27 cellular contexts compared by ENCODE assay signal in the genomic region with DNA sequence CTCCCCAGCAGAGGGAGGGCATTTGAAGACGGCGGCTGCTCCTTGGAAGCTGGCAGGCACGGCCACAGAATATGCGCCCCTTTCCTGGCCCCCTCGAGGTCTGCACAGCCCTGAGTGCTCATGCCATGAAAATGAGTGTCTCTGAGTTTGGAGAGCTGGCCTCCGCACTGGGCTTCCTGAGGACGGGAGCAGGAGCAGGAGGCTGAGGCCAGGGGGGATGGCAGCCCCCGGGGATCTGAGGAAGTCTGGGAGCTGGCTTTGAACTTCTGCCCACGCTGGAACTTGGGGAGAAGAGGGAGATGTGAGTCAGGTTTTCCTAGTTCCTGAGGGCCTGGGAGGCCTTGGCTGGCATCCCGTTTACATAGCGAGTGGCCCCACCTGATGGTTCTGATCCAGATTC. TPM values are rescaled to one million over a fixed set of nuclear protein-coding genes. Genes with fewer than 3 reads are reported as not detected.
DNase-seq lines count a peak whose midpoint lies in the region; ATAC-seq, FAIRE-seq and TF ChIP-seq lines count a peak whose summit lies in the region.
"Had no signal": no experiment of that assay in that cellular context is flagged by ENCODE, and none has a peak within 500 bp of the region (broad histone marks: within the 10 kb centered on the region; RNA-seq: fewer than 3 reads in every experiment).

No MANE protein-coding gene starts in this region.

- no peak overlapping the region for H3K4me2 ChIP-seq in OCI-LY7 (ENCODE audit: low read length)
- H3K4me2 ChIP-seq: A549, KMS-11 had no signal

- no peak overlapping the region for H3K27ac ChIP-seq in OCI-LY7 (ENCODE audit: low read depth, low read length, poor library complexity, severe bottlenecking)
- H3K27ac ChIP-seq: A549, heart right ventricle, KMS-11, ovary, right lobe of liver, transverse colon had no signal

- in situ Hi-C loops in ACHN (cut with HindIII; ENCODE audit: low pct_ligation_motif_present, low pct_unique_long_range_greater_than_20kb, low sequenced_read_pairs) = no loop called here

- H4K20me1 ChIP-seq in OCI-LY7 (ENCODE audit: insufficient read depth, low read length) = no peaks in the 10 kb centered on the region

- BruUV-seq in OCI-LY7 (replicated peaks; lab: Mats Ljungman, UMichigan) = no TSS peak

- no peak for TF ChIP-seq CTCF in bronchial epithelial cell (IDR thresholded peaks at IDR 0.05; ENCODE audit: insufficient read depth, low read length, severe bottlenecking)
- TF ChIP-seq CTCF in omental fat pad (IDR thresholded peaks at IDR 0.05) = no peak
- TF ChIP-seq CTCF in OCI-LY7 (conservative IDR thresholded peaks at IDR 0.05; ENCODE audit: low read length) = no peak

- no peaks in the 10 kb centered on the region for H3K9me2 ChIP-seq in OCI-LY7 (ENCODE audit: insufficient read depth, low read length)

- H3K27me3 ChIP-seq in bronchial epithelial cell (ENCODE audit: control insufficient read depth, insufficient read depth, low read length) = no peaks in the 10 kb centered on the region
- H3K27me3 ChIP-seq: heart right ventricle, ovary, right lobe of liver, transverse colon had no signal

- peak; percentile 39 for ATAC-seq in omental fat pad (ENCODE audit: low FRiP score)
- ATAC-seq: A549; right lobe of liver; stimulated activated naive CD8-positive, alpha-beta T cell treated with anti-CD3 and anti-CD28 coated beads, Interleukin-15, Interleukin-2, amounts not matched to agents 100 U/mL and 50 U/mL, for 24 hours; WTC11 had no signal

- CTCF ChIA-PET in OCI-LY7 (lab: Charles Lee; ENCODE audit: unreplicated experiment) = no interaction called here

- H2AFZ ChIP-seq in OCI-LY7 (ENCODE audit: low read length) = no peak overlapping the region

- H3K4me1 ChIP-seq in OCI-LY7 (ENCODE audit: insufficient read depth, low read length, poor library complexity, severe bottlenecking) = no peaks in the 10 kb centered on the region
- H3K4me1 ChIP-seq: heart right ventricle, right lobe of liver, transverse colon had no signal

- H3K36me3 ChIP-seq in bronchial epithelial cell (ENCODE audit: control insufficient read depth, insufficient read depth, low read length) = no peaks in the 10 kb centered on the region
- peaks cover 51% of the 10 kb centered on the region for H3K36me3 ChIP-seq in OCI-LY7 (ENCODE audit: insufficient read depth, low read length)
- H3K36me3 ChIP-seq: heart right ventricle, ovary, right lobe of liver, transverse colon had no signal

- H3K4me3 ChIP-seq in bronchial epithelial cell (ENCODE audit: low read depth, low read length) (no peak overlapping the region), OCI-LY7 (ENCODE audit: low read depth, low read length, poor library complexity, severe bottlenecking) (no peak overlapping the region)
- H3K4me3 ChIP-seq: A549, heart right ventricle, lung, ovary, right lobe of liver, transverse colon had no signal

- POLR2A ChIA-PET in OCI-LY7 (lab: Charles Lee) = interaction anchor here (1.1 kb wide), 1 partner anchor 84 kb away, joined by 3 read pairs; no protein-coding TSS in a partner anchor

- H3K9me3 ChIP-seq in OCI-LY7 (ENCODE audit: low read length) = no peaks in the 10 kb centered on the region
- H3K9me3 ChIP-seq: A549, heart right ventricle, ovary, right lobe of liver, transverse colon had no signal

- DNase-seq in ACHN (peak; percentile 6), M059J (ENCODE audit: low read depth) (peak; percentile 82), bronchial epithelial cell (ENCODE audit: low read depth) (no peak), omental fat pad (ENCODE audit: low spot score) (no peak), GM19240 (ENCODE audit: insufficient read length, low spot score) (no peak), OCI-LY7 (ENCODE audit: low spot score) (no peak), KG1 (lab: John Stamatoyannopoulos, UW) (no peak)
- DNase-seq in stimulated activated naive CD4-positive, alpha-beta T cell (lab: John Stamatoyannopoulos, UW) = no peak
- DNase-seq: activated CD4-positive, alpha-beta memory T cell treated with anti-CD3 and anti-CD28 coated beads, Interleukin-2, amount 10 ng/mL, durations not matched to agents 7 days and 5 days; activated naive CD4-positive, alpha-beta T cell; DMS 273 treated with DMSO at 0.1 percent for 48 hours; effector memory CD4-positive, alpha-beta T cell; heart right ventricle; immature natural killer cell; NCI-H1048; NCI-H2029 treated with DMSO at 0.1 percent for 48 hours; right lobe of liver; SHP77; stimulated activated naive CD8-positive, alpha-beta T cell treated with anti-CD3 and anti-CD28 coated beads, Interleukin-15, Interleukin-2, amounts not matched to agents 100 U/mL and 50 U/mL, for 24 hours; T-helper 2 cell; transverse colon had no signal

- H3K79me2 ChIP-seq in OCI-LY7 (ENCODE audit: insufficient read depth, low read depth, low read length) = no peaks in the 10 kb centered on the region

- intact Hi-C loops in OCI-LY7 (cut with micrococcal nuclease; ENCODE audit: unreplicated experiment) = no loop called here

- peak; percentile 28 for FAIRE-seq in bronchial epithelial cell (lab: Jason Lieb, UNC)
- FAIRE-seq: A549, GM12892 had no signal

RNA-seq across cellular contexts. Expression of gene RRM2, which starts 47.0 kb away (rescaled TPM):
- total RNA-seq in M059J (2014; rRNA removed; shearing (Covaris generic)) = 110 and 170 TPM in 2 replicates
- total RNA-seq in bronchial epithelial cell (1.0 and 1.8 TPM in 2 replicates), omental fat pad (1 to 10 TPM in 3 of 4 donors, under 1 TPM in 1; 0.46 to 9.8 (median 1.5) TPM), OCI-LY7 (2022) (313 and 324 TPM in 2 replicates)
- 181 and 222 TPM in 2 replicates for total RNA-seq in OCI-LY7 (2014; rRNA removed; shearing (Covaris generic))

Comparison
In these comparisons a context has a peak if more than half of its experiments do, and no peak if none do; other contexts are left out.
1. DNase-seq: peak in ACHN (single experiment) and M059J (single experiment); none in bronchial epithelial cell (single experiment), omental fat pad (single experiment), stimulated activated naive CD4-positive, alpha-beta T cell (0 of 6), GM19240 (single experiment), OCI-LY7 (single experiment) and KG1 (single experiment).
2. RNA of gene RRM2, which starts 47.0 kb away (total RNA-seq): 181 to 324 TPM in OCI-LY7 and 110 to 170 TPM in M059J; 0.46 to 9.8 TPM in omental fat pad and 1.0 to 1.8 TPM in bronchial epithelial cell; every median in the first group is over 10 times any median in the second.